ENCODE assay signal across 2 cellular contexts in the genomic region with DNA sequence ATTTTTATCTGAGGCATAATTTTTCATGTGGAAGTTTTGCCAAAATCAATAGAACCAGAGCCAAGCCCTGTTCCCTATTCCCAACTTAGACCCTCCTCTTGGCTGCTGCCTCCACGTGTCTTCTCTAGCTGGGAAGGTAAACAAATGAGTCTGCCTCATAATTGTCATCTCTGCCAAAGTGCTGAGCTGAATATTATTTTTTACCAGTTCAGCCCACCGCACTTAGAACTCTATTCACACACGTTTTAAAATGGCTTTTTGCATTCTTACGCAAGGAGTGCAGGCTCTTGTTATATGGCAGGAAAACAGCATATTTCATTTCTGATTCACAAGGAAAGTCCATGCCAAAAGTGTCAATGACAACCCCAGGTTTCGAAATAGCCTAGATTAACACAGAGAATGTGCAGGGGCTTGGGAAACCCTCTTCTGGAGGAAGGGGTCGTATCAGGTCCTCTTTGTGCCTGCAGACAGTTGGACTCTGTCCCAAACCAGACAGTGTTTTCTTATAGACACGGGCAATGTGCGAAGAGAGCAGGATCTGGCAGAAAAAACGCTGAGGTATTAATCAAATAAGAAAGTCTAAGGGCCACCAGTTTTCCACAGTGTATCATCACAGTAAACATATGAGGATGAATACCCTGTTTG.
TF ChIP-seq lines count a peak whose summit lies in the region.

No MANE protein-coding gene starts in this region.

TF ChIP-seq in liver, 16 proteins besides CTCF, POLR2A, EP300 and RAD21 (continued from another document):
- TF ChIP-seq, protein P1, sequence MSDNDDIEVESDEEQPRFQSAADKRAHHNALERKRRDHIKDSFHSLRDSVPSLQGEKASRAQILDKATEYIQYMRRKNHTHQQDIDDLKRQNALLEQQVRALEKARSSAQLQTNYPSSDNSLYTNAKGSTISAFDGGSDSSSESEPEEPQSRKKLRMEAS (IDR thresholded peaks at IDR 0.05), result peak; percentile 58
- peak; percentile 32 for TF ChIP-seq HNF4G (IDR thresholded peaks at IDR 0.05)
- TF ChIP-seq JUND (IDR thresholded peaks at IDR 0.05), result peak; percentile 57 to 74
- TF ChIP-seq, protein P2, sequence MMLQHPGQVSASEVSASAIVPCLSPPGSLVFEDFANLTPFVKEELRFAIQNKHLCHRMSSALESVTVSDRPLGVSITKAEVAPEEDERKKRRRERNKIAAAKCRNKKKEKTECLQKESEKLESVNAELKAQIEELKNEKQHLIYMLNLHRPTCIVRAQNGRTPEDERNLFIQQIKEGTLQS (IDR thresholded peaks at IDR 0.05), result peak; percentile 46
- TF ChIP-seq GABPA (IDR thresholded peaks at IDR 0.05 in 1 of 2, conservative IDR thresholded peaks at IDR 0.05 in 1 of 2), result no peak
- TF ChIP-seq FOXA2 (IDR thresholded peaks at IDR 0.05), result peak; percentile 64
- peak; percentile 8 for TF ChIP-seq FOXA1 (IDR thresholded peaks at IDR 0.05)
- peak; percentile 67 to 71 for TF ChIP-seq HNF4A (conservative IDR thresholded peaks at IDR 0.05)
- TF ChIP-seq EGR1 (IDR thresholded peaks at IDR 0.05; ENCODE audit: low read depth in 2 of 2), result no peak
- TF ChIP-seq TAF1 (conservative IDR thresholded peaks at IDR 0.05), result no peak
- TF ChIP-seq, protein P3, sequence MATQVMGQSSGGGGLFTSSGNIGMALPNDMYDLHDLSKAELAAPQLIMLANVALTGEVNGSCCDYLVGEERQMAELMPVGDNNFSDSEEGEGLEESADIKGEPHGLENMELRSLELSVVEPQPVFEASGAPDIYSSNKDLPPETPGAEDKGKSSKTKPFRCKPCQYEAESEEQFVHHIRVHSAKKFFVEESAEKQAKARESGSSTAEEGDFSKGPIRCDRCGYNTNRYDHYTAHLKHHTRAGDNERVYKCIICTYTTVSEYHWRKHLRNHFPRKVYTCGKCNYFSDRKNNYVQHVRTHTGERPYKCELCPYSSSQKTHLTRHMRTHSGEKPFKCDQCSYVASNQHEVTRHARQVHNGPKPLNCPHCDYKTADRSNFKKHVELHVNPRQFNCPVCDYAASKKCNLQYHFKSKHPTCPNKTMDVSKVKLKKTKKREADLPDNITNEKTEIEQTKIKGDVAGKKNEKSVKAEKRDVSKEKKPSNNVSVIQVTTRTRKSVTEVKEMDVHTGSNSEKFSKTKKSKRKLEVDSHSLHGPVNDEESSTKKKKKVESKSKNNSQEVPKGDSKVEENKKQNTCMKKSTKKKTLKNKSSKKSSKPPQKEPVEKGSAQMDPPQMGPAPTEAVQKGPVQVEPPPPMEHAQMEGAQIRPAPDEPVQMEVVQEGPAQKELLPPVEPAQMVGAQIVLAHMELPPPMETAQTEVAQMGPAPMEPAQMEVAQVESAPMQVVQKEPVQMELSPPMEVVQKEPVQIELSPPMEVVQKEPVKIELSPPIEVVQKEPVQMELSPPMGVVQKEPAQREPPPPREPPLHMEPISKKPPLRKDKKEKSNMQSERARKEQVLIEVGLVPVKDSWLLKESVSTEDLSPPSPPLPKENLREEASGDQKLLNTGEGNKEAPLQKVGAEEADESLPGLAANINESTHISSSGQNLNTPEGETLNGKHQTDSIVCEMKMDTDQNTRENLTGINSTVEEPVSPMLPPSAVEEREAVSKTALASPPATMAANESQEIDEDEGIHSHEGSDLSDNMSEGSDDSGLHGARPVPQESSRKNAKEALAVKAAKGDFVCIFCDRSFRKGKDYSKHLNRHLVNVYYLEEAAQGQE (IDR thresholded peaks at IDR 0.05), result peak; percentile 48
- TF ChIP-seq NR2F2 (IDR thresholded peaks at IDR 0.05), result peak; percentile 20
- TF ChIP-seq, protein P4, sequence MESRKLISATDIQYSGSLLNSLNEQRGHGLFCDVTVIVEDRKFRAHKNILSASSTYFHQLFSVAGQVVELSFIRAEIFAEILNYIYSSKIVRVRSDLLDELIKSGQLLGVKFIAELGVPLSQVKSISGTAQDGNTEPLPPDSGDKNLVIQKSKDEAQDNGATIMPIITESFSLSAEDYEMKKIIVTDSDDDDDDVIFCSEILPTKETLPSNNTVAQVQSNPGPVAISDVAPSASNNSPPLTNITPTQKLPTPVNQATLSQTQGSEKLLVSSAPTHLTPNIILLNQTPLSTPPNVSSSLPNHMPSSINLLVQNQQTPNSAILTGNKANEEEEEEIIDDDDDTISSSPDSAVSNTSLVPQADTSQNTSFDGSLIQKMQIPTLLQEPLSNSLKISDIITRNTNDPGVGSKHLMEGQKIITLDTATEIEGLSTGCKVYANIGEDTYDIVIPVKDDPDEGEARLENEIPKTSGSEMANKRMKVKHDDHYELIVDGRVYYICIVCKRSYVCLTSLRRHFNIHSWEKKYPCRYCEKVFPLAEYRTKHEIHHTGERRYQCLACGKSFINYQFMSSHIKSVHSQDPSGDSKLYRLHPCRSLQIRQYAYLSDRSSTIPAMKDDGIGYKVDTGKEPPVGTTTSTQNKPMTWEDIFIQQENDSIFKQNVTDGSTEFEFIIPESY (IDR thresholded peaks at IDR 0.05), result no peak
- TF ChIP-seq RXRA (IDR thresholded peaks at IDR 0.05), result peak; percentile 73 to 84
- peak; percentile 92 for TF ChIP-seq YY1 (IDR thresholded peaks at IDR 0.05)
TF ChIP-seq in liver: peak in this region for 12.

TF ChIP-seq in HepG2, 621 proteins besides CTCF, POLR2A, EP300 and RAD21 (continued from another document):
- TF ChIP-seq, protein P5, sequence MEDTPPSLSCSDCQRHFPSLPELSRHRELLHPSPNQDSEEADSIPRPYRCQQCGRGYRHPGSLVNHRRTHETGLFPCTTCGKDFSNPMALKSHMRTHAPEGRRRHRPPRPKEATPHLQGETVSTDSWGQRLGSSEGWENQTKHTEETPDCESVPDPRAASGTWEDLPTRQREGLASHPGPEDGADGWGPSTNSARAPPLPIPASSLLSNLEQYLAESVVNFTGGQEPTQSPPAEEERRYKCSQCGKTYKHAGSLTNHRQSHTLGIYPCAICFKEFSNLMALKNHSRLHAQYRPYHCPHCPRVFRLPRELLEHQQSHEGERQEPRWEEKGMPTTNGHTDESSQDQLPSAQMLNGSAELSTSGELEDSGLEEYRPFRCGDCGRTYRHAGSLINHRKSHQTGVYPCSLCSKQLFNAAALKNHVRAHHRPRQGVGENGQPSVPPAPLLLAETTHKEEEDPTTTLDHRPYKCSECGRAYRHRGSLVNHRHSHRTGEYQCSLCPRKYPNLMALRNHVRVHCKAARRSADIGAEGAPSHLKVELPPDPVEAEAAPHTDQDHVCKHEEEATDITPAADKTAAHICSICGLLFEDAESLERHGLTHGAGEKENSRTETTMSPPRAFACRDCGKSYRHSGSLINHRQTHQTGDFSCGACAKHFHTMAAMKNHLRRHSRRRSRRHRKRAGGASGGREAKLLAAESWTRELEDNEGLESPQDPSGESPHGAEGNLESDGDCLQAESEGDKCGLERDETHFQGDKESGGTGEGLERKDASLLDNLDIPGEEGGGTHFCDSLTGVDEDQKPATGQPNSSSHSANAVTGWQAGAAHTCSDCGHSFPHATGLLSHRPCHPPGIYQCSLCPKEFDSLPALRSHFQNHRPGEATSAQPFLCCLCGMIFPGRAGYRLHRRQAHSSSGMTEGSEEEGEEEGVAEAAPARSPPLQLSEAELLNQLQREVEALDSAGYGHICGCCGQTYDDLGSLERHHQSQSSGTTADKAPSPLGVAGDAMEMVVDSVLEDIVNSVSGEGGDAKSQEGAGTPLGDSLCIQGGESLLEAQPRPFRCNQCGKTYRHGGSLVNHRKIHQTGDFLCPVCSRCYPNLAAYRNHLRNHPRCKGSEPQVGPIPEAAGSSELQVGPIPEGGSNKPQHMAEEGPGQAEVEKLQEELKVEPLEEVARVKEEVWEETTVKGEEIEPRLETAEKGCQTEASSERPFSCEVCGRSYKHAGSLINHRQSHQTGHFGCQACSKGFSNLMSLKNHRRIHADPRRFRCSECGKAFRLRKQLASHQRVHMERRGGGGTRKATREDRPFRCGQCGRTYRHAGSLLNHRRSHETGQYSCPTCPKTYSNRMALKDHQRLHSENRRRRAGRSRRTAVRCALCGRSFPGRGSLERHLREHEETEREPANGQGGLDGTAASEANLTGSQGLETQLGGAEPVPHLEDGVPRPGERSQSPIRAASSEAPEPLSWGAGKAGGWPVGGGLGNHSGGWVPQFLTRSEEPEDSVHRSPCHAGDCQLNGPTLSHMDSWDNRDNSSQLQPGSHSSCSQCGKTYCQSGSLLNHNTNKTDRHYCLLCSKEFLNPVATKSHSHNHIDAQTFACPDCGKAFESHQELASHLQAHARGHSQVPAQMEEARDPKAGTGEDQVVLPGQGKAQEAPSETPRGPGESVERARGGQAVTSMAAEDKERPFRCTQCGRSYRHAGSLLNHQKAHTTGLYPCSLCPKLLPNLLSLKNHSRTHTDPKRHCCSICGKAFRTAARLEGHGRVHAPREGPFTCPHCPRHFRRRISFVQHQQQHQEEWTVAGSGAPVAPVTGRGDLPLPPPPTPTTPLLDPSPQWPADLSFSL (CRISPR knock-in tag; IDR thresholded peaks at IDR 0.05), result no peak
- TF ChIP-seq ZNF607 (CRISPR knock-in tag; IDR thresholded peaks at IDR 0.05; ENCODE audit: borderline replicate concordance) (no peak), HIVEP1 (CRISPR knock-in tag; IDR thresholded peaks at IDR 0.05) (no peak), ATF7 (IDR thresholded peaks at IDR 0.05) (no peak), ATF7 (CRISPR knock-in tag; IDR thresholded peaks at IDR 0.05) (no peak), HCFC1 (IDR thresholded peaks at IDR 0.05; ENCODE audit: low read depth, low read length) (no peak), ATM (IDR thresholded peaks at IDR 0.05; ENCODE audit: borderline replicate concordance) (no peak), ARNT2 (CRISPR knock-in tag; IDR thresholded peaks at IDR 0.05; ENCODE audit: low read depth) (no peak), ZNF7 (CRISPR knock-in tag; IDR thresholded peaks at IDR 0.05) (no peak), HMG20A (CRISPR knock-in tag; IDR thresholded peaks at IDR 0.05; ENCODE audit: borderline replicate concordance) (no peak), BORCS8-MEF2B (CRISPR knock-in tag; IDR thresholded peaks at IDR 0.05) (no peak), PAWR (CRISPR knock-in tag; IDR thresholded peaks at IDR 0.05; ENCODE audit: borderline replicate concordance) (no peak), RELA (CRISPR knock-in tag; IDR thresholded peaks at IDR 0.05) (no peak)
- TF ChIP-seq, protein P6, sequence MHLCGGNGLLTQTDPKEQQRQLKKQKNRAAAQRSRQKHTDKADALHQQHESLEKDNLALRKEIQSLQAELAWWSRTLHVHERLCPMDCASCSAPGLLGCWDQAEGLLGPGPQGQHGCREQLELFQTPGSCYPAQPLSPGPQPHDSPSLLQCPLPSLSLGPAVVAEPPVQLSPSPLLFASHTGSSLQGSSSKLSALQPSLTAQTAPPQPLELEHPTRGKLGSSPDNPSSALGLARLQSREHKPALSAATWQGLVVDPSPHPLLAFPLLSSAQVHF (CRISPR knock-in tag; IDR thresholded peaks at IDR 0.05), result no peak
- TF ChIP-seq, protein P7, sequence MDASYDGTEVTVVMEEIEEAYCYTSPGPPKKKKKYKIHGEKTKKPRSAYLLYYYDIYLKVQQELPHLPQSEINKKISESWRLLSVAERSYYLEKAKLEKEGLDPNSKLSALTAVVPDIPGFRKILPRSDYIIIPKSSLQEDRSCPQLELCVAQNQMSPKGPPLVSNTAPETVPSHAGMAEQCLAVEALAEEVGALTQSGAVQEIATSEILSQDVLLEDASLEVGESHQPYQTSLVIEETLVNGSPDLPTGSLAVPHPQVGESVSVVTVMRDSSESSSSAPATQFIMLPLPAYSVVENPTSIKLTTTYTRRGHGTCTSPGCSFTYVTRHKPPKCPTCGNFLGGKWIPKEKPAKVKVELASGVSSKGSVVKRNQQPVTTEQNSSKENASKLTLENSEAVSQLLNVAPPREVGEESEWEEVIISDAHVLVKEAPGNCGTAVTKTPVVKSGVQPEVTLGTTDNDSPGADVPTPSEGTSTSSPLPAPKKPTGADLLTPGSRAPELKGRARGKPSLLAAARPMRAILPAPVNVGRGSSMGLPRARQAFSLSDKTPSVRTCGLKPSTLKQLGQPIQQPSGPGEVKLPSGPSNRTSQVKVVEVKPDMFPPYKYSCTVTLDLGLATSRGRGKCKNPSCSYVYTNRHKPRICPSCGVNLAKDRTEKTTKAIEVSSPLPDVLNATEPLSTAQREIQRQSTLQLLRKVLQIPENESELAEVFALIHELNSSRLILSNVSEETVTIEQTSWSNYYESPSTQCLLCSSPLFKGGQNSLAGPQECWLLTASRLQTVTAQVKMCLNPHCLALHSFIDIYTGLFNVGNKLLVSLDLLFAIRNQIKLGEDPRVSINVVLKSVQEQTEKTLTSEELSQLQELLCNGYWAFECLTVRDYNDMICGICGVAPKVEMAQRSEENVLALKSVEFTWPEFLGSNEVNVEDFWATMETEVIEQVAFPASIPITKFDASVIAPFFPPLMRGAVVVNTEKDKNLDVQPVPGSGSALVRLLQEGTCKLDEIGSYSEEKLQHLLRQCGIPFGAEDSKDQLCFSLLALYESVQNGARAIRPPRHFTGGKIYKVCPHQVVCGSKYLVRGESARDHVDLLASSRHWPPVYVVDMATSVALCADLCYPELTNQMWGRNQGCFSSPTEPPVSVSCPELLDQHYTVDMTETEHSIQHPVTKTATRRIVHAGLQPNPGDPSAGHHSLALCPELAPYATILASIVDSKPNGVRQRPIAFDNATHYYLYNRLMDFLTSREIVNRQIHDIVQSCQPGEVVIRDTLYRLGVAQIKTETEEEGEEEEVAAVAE (CRISPR knock-in tag; IDR thresholded peaks at IDR 0.05; ENCODE audit: borderline replicate concordance), result no peak
